ENCODE assay signal across 28 cellular contexts in the genomic region with DNA sequence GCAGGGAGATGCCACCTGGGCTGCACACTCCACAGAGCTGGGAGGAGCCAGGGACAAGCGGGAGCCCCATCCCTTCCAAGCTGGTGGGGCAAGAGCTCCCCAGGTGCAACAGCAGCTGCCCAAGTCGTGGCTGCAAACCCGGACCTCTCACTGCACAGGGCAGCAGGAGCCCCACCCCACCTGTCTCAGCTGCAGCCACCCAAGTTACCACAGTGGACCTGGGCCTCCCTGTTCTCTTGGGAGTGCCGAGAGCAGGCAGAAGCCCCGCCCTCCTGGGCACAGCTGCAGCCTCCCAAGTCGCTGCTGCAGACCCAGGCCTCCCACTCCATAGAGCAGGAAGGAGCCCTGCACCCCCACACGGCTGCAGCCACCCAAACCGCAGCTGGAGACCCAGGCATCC.
"Had no signal": no experiment of that assay in that cellular context is flagged by ENCODE, and none has a peak within 500 bp of the region (broad histone marks: within the 10 kb centered on the region; RNA-seq: fewer than 3 reads in every experiment).

No MANE protein-coding gene starts in this region.

- H3K27ac Mint-ChIP-seq: activated naive CD4-positive, alpha-beta T cell treated with anti-CD3 and anti-CD28 coated beads for 36 hours; activated naive CD8-positive, alpha-beta T cell treated with anti-CD3 and anti-CD28 coated beads for 36 hours; activated T-helper 1 cell treated with anti-CD3 and anti-CD28 coated beads, Interleukin-12 subunit alpha, Interleukin-12 subunit beta, Interleukin-2, Interleukin-4 antibody, amounts not matched to agents 30 ng/mL and 10 ng/mL and 1 ng/mL, durations not matched to agents 14 hours and 24 hours and 36 hours; brain; effector memory CD8-positive, alpha-beta T cell; immature natural killer cell; nephron progenitor cell; progenitor cell of endocrine pancreas; stimulated activated effector memory CD8-positive, alpha-beta T cell treated with anti-CD3 and anti-CD28 coated beads, Interleukin-12 subunit alpha, Interleukin-12 subunit beta, amount 100 ng/mL, for 72 hours had no signal

- DNase-seq: activated CD4-positive, alpha-beta T cell treated with anti-CD3 and anti-CD28 coated beads for 48 hours; activated CD4-positive, alpha-beta T cell treated with anti-CD3 and anti-CD28 coated beads, Interleukin-2, amount 50 U/mL, for 48 hours; activated CD8-positive, alpha-beta memory T cell treated with anti-CD3 and anti-CD28 coated beads for 24 hours; activated effector memory CD4-positive, alpha-beta T cell treated with anti-CD3 and anti-CD28 coated beads, Interleukin-2, amount 50 U/mL, for 16 hours; activated naive CD4-positive, alpha-beta T cell treated with anti-CD3 and anti-CD28 coated beads for 36 hours; activated naive CD8-positive, alpha-beta T cell treated with anti-CD3 and anti-CD28 coated beads for 36 hours; adrenal gland; cortex of kidney; effector memory CD8-positive, alpha-beta T cell; heart left ventricle; immature natural killer cell; mesenchymal stem cell; nephron progenitor cell; ovary; stimulated activated CD4-positive, alpha-beta T cell treated with anti-CD3 and anti-CD28 coated beads, Interleukin-12 subunit alpha, Interleukin-12 subunit beta, amount 100 ng/mL, for 4 hours; stimulated activated CD4-positive, alpha-beta T cell treated with anti-CD3 and anti-CD28 coated beads, Interleukin-4, amount 100 ng/mL, for 1 hour; tibial artery; WERI-Rb-1 had no signal

- H3K9me3 ChIP-seq: adrenal gland, ascending aorta, heart left ventricle, ovary, right lobe of liver, tibial artery had no signal

- H3K27me3 Mint-ChIP-seq: activated naive CD8-positive, alpha-beta T cell treated with anti-CD3 and anti-CD28 coated beads for 36 hours; brain; effector memory CD8-positive, alpha-beta T cell; progenitor cell of endocrine pancreas had no signal

- H3K36me3 Mint-ChIP-seq: activated naive CD8-positive, alpha-beta T cell treated with anti-CD3 and anti-CD28 coated beads for 36 hours; brain; immature natural killer cell; stimulated activated effector memory CD8-positive, alpha-beta T cell treated with anti-CD3 and anti-CD28 coated beads, Interleukin-12 subunit alpha, Interleukin-12 subunit beta, amount 100 ng/mL, for 72 hours had no signal

- H3K4me1 Mint-ChIP-seq: activated naive CD8-positive, alpha-beta T cell treated with anti-CD3 and anti-CD28 coated beads for 36 hours; brain; immature natural killer cell; nephron progenitor cell; stimulated activated effector memory CD8-positive, alpha-beta T cell treated with anti-CD3 and anti-CD28 coated beads, Interleukin-12 subunit alpha, Interleukin-12 subunit beta, amount 100 ng/mL, for 72 hours had no signal

- H3K4me3 ChIP-seq: adrenal gland, ascending aorta, cardiac muscle cell, heart left ventricle, ovary, right lobe of liver, skin epidermis, suprapubic skin, tibial artery had no signal

- ATAC-seq: activated CD4-positive, CD25-positive, alpha-beta regulatory T cell treated with anti-CD3 and anti-CD28 coated beads, Interleukin-2, amount 50 U/mL, for 24 hours; effector memory CD8-positive, alpha-beta T cell; heart left ventricle had no signal

- H3K9me3 Mint-ChIP-seq: activated naive CD4-positive, alpha-beta T cell treated with anti-CD3 and anti-CD28 coated beads for 36 hours; activated naive CD8-positive, alpha-beta T cell treated with anti-CD3 and anti-CD28 coated beads for 36 hours; activated T-helper 1 cell treated with anti-CD3 and anti-CD28 coated beads, Interleukin-12 subunit alpha, Interleukin-12 subunit beta, Interleukin-2, Interleukin-4 antibody, amounts not matched to agents 30 ng/mL and 10 ng/mL and 1 ng/mL, durations not matched to agents 14 hours and 24 hours and 36 hours; effector memory CD8-positive, alpha-beta T cell had no signal

- H3K27ac ChIP-seq: adrenal gland, ascending aorta, cardiac muscle cell, heart left ventricle, ovary, right lobe of liver, skin epidermis, suprapubic skin, tibial artery, WERI-Rb-1 had no signal

- H3K4me3 Mint-ChIP-seq: activated naive CD4-positive, alpha-beta T cell treated with anti-CD3 and anti-CD28 coated beads for 36 hours; activated naive CD8-positive, alpha-beta T cell treated with anti-CD3 and anti-CD28 coated beads for 36 hours; activated T-helper 1 cell treated with anti-CD3 and anti-CD28 coated beads, Interleukin-12 subunit alpha, Interleukin-12 subunit beta, Interleukin-2, Interleukin-4 antibody, amounts not matched to agents 30 ng/mL and 10 ng/mL and 1 ng/mL, durations not matched to agents 14 hours and 24 hours and 36 hours; brain; effector memory CD8-positive, alpha-beta T cell; immature natural killer cell; nephron progenitor cell; stimulated activated effector memory CD8-positive, alpha-beta T cell treated with anti-CD3 and anti-CD28 coated beads, Interleukin-12 subunit alpha, Interleukin-12 subunit beta, amount 100 ng/mL, for 72 hours had no signal

- H3K36me3 ChIP-seq: adrenal gland, ascending aorta, cardiac muscle cell, heart left ventricle, ovary, right lobe of liver, suprapubic skin, tibial artery, WERI-Rb-1 had no signal

- H3K4me1 ChIP-seq: adrenal gland, ascending aorta, heart left ventricle, right lobe of liver, suprapubic skin, tibial artery had no signal

- H3K27me3 ChIP-seq: adrenal gland, ascending aorta, cardiac muscle cell, heart left ventricle, ovary, right lobe of liver, suprapubic skin, tibial artery had no signal
